Comparison of ENCODE assay signal across 8 cellular contexts in genomic region chr18:3597159-3597977, GRCh38.
DNase-seq lines count a peak whose midpoint lies in the region; ATAC-seq, FAIRE-seq and TF ChIP-seq lines count a peak whose summit lies in the region.

No MANE protein-coding gene starts in this region.

- no peak for TF ChIP-seq POLR2A in right lobe of liver (IDR thresholded peaks at IDR 0.05)

- no peaks in the 10 kb centered on the region for H3K36me3 ChIP-seq in adipocyte (ENCODE audit: control insufficient read depth, insufficient read depth, low read length, severe bottlenecking)
- no peaks in the 10 kb centered on the region for H3K36me3 ChIP-seq in right lobe of liver

- H3K27ac ChIP-seq in right lobe of liver (peak overlapping the region; percentile 95 to 98 (median 96)), substantia nigra (ENCODE audit: low read depth, low read length, poor library complexity, severe bottlenecking) (peak overlapping the region; percentile 90)

- H3K9ac ChIP-seq in adipocyte (ENCODE audit: low read length): peak overlapping the region; percentile 93

- in situ Hi-C loops in G401 (cut with HindIII; ENCODE audit: low sequenced_read_pairs): no loop called here

- H3K27me3 ChIP-seq in adipocyte (replicated peaks; ENCODE audit: control insufficient read depth, insufficient read depth, low read length): no peaks in the 10 kb centered on the region
- no peaks in the 10 kb centered on the region for H3K27me3 ChIP-seq in right lobe of liver

- DNase-seq in NCI-H510A treated with DMSO at 0.1 percent for 48 hours (lab: John Stamatoyannopoulos, UW) (peak; percentile 22), NCI-H510A (lab: John Stamatoyannopoulos, UW) (no peak), adipocyte (ENCODE audit: low read depth) (no peak), right lobe of liver (no peak), substantia nigra (lab: John Stamatoyannopoulos, UW) (peak in 2 of 49 donors; percentile 10 to 23), D721Med (ENCODE audit: insufficient read length, low spot score) (no peak), G401 (ENCODE audit: low spot score) (no peak), HK-2 (ENCODE audit: unreplicated experiment) (no peak)

- H3K4me3 ChIP-seq in adipocyte (ENCODE audit: low read length): no peak overlapping the region
- no peak overlapping the region for H3K4me3 ChIP-seq in right lobe of liver

- 71% methylated on average over 13 of the region's 15 CpGs for WGBS in right lobe of liver (ENCODE audit: insufficient coverage, low coverage, low lambda C conversion rate, missing lambda C conversion rate)

- no peaks in the 10 kb centered on the region for H3K9me3 ChIP-seq in adipocyte (ENCODE audit: control insufficient read depth, low read length)
- H3K9me3 ChIP-seq in right lobe of liver: no peaks in the 10 kb centered on the region

- no peak for FAIRE-seq in D721Med (lab: Jason Lieb, UNC)

- no peak for ATAC-seq in right lobe of liver

- intact Hi-C loops in right lobe of liver (cut with DNase I): loop anchor here (10.0 kb wide), 1 partner anchor 143 kb away; the partner anchor contains the start of gene TGIF1 (in 2 of the 2)

- TF ChIP-seq CTCF in right lobe of liver (IDR thresholded peaks at IDR 0.05) (no peak), D721Med (IDR thresholded peaks at IDR 0.05; ENCODE audit: insufficient read depth, missing control alignments) (no peak)

- H3K4me1 ChIP-seq in adipocyte (ENCODE audit: control insufficient read depth, insufficient read depth, low read length) (peaks cover 42% of the 10 kb centered on the region), right lobe of liver (peaks cover 0 to 40% (median 19%) of the 10 kb centered on the region in 4 donors)
